In genomic region chr3:182621435-182622240, GRCh38 we compare ENCODE assay signal across 11 cellular contexts.
DNase-seq lines count a peak whose midpoint lies in the region; ATAC-seq and TF ChIP-seq lines count a peak whose summit lies in the region.
"Had no signal": no experiment of that assay in that cellular context is flagged by ENCODE, and none has a peak within 500 bp of the region (broad histone marks: within the 10 kb centered on the region; RNA-seq: fewer than 3 reads in every experiment).

No MANE protein-coding gene starts in this region.

- ATAC-seq in Right ventricle myocardium inferior = no peak
- no peak for ATAC-seq in PC-3
- ATAC-seq in natural killer cell = no peak

- H3K27ac Mint-ChIP-seq in natural killer cell = no peak overlapping the region
- H3K27ac Mint-ChIP-seq in activated T-helper 1 cell treated with anti-CD3 and anti-CD28 coated beads, Interleukin-12 subunit alpha, Interleukin-12 subunit beta, Interleukin-2, Interleukin-4 antibody, amounts not matched to agents 30 ng/mL and 10 ng/mL and 1 ng/mL, durations not matched to agents 14 hours and 24 hours and 36 hours = no peak overlapping the region
- H3K27ac Mint-ChIP-seq: CD4-positive, CD25-positive, alpha-beta regulatory T cell had no signal

- CTCF ChIA-PET in PC-3 (lab: Charles Lee) = interaction anchor here (0.5 to 0.6 kb wide), 2 partner anchors 372 to 922 kb away, joined by 5 to 7 read pairs; no protein-coding TSS in a partner anchor

- H3K4me1 ChIP-seq in cardiac muscle cell (ENCODE audit: low read depth) = no peaks in the 10 kb centered on the region
- H3K4me1 ChIP-seq in PC-3 (ENCODE audit: insufficient read depth, low read length) = peaks cover 35% of the 10 kb centered on the region
- H3K4me1 ChIP-seq in adrenal gland (replicated peaks in 1 of 2) = no peaks in the 10 kb centered on the region

- no peaks in the 10 kb centered on the region for H3K36me3 Mint-ChIP-seq in natural killer cell
- no peaks in the 10 kb centered on the region for H3K36me3 Mint-ChIP-seq in activated T-helper 1 cell treated with anti-CD3 and anti-CD28 coated beads, Interleukin-12 subunit alpha, Interleukin-12 subunit beta, Interleukin-2, Interleukin-4 antibody, amounts not matched to agents 30 ng/mL and 10 ng/mL and 1 ng/mL, durations not matched to agents 14 hours and 24 hours and 36 hours (ENCODE audit: low read depth)
- H3K36me3 Mint-ChIP-seq: CD4-positive, CD25-positive, alpha-beta regulatory T cell had no signal

- TF ChIP-seq POLR2A in adrenal gland (IDR thresholded peaks at IDR 0.05) = no peak

- no peak overlapping the region for H3K4me2 ChIP-seq in PC-3 (ENCODE audit: low read length)

- no peaks in the 10 kb centered on the region for H3K4me1 Mint-ChIP-seq in natural killer cell
- no peaks in the 10 kb centered on the region for H3K4me1 Mint-ChIP-seq in activated T-helper 1 cell treated with anti-CD3 and anti-CD28 coated beads, Interleukin-12 subunit alpha, Interleukin-12 subunit beta, Interleukin-2, Interleukin-4 antibody, amounts not matched to agents 30 ng/mL and 10 ng/mL and 1 ng/mL, durations not matched to agents 14 hours and 24 hours and 36 hours (ENCODE audit: low read depth)
- H3K4me1 Mint-ChIP-seq: CD4-positive, CD25-positive, alpha-beta regulatory T cell; central memory CD8-positive, alpha-beta T cell had no signal

- DNase-seq in cardiac muscle cell (ENCODE audit: low read depth in 1 of 2, low spot score in 1 of 2) (peak in 1 of 2 donors; percentile 25), Right ventricle myocardium inferior (ENCODE audit: missing footprints) (no peak), PC-3 (peak; percentile 50), fibroblast of mammary gland (ENCODE audit: low read depth) (no peak), natural killer cell (no peak), adrenal gland (no peak)
- no peak for DNase-seq in activated CD4-positive, alpha-beta T cell treated with anti-CD3 and anti-CD28 coated beads, Interleukin-2, amount 50 U/mL, for 1 hour
- no peak for DNase-seq in activated T-helper 1 cell treated with anti-CD3 and anti-CD28 coated beads, Interleukin-12 subunit alpha, Interleukin-12 subunit beta, Interleukin-2, Interleukin-4 antibody, amounts not matched to agents 30 ng/mL and 10 ng/mL and 1 ng/mL, durations not matched to agents 14 hours and 24 hours and 36 hours (ENCODE audit: low spot score)
- DNase-seq: CD4-positive, CD25-positive, alpha-beta regulatory T cell; NCI-H1436 treated with DMSO at 0.1 percent for 48 hours had no signal

- POLR2A ChIA-PET in PC-3 (lab: Charles Lee; ENCODE audit: unreplicated experiment) = no interaction called here

- H3K27ac ChIP-seq in cardiac muscle cell (no peak overlapping the region), PC-3 (ENCODE audit: low read length) (no peak overlapping the region), adrenal gland (no peak overlapping the region)

- no peaks in the 10 kb centered on the region for H3K27me3 ChIP-seq in cardiac muscle cell
- H3K27me3 ChIP-seq in PC-3 (ENCODE audit: low read length) = no peaks in the 10 kb centered on the region
- H3K27me3 ChIP-seq in adrenal gland = no peaks in the 10 kb centered on the region

- no peaks in the 10 kb centered on the region for H3K9me3 ChIP-seq in cardiac muscle cell (ENCODE audit: low read depth)
- no peaks in the 10 kb centered on the region for H3K9me3 ChIP-seq in PC-3 (ENCODE audit: low read length)
- H3K9me3 ChIP-seq in adrenal gland (replicated peaks in 1 of 3) = no peaks in the 10 kb centered on the region

- no peaks in the 10 kb centered on the region for H3K79me2 ChIP-seq in PC-3 (ENCODE audit: low read length)

- no peaks in the 10 kb centered on the region for H3K9me3 Mint-ChIP-seq in natural killer cell
- no peaks in the 10 kb centered on the region for H3K9me3 Mint-ChIP-seq in activated T-helper 1 cell treated with anti-CD3 and anti-CD28 coated beads, Interleukin-12 subunit alpha, Interleukin-12 subunit beta, Interleukin-2, Interleukin-4 antibody, amounts not matched to agents 30 ng/mL and 10 ng/mL and 1 ng/mL, durations not matched to agents 14 hours and 24 hours and 36 hours
- H3K9me3 Mint-ChIP-seq: central memory CD8-positive, alpha-beta T cell had no signal

- WGBS in adrenal gland, 4 donors = 23 to 32% (median 30%) methylated on average over 4 of the region's 4 CpGs

- no peak overlapping the region for H3K4me3 ChIP-seq in cardiac muscle cell
- H3K4me3 ChIP-seq in PC-3 (ENCODE audit: low read length) = no peak overlapping the region
- no peak overlapping the region for H3K4me3 ChIP-seq in fibroblast of mammary gland (ENCODE audit: control insufficient read depth, low read depth, low read length)
- H3K4me3 ChIP-seq in adrenal gland = no peak overlapping the region

- H3K36me3 ChIP-seq in cardiac muscle cell (no peaks in the 10 kb centered on the region), PC-3 (ENCODE audit: low read depth, low read length) (no peaks in the 10 kb centered on the region), adrenal gland (replicated peaks in 1 of 2) (no peaks in the 10 kb centered on the region)

- peaks cover 6 to 18% of the 10 kb centered on the region in 2 donors for H3K27me3 Mint-ChIP-seq in natural killer cell (ENCODE audit: low read depth in 2 of 2)
- peaks cover 5% of the 10 kb centered on the region for H3K27me3 Mint-ChIP-seq in activated T-helper 1 cell treated with anti-CD3 and anti-CD28 coated beads, Interleukin-12 subunit alpha, Interleukin-12 subunit beta, Interleukin-2, Interleukin-4 antibody, amounts not matched to agents 30 ng/mL and 10 ng/mL and 1 ng/mL, durations not matched to agents 14 hours and 24 hours and 36 hours (ENCODE audit: insufficient read depth)

- no peaks in the 10 kb centered on the region for H3F3A ChIP-seq in PC-3 (ENCODE audit: low read length, unreplicated experiment)

- no peak overlapping the region for H3K4me3 Mint-ChIP-seq in natural killer cell
- H3K4me3 Mint-ChIP-seq in activated T-helper 1 cell treated with anti-CD3 and anti-CD28 coated beads, Interleukin-12 subunit alpha, Interleukin-12 subunit beta, Interleukin-2, Interleukin-4 antibody, amounts not matched to agents 30 ng/mL and 10 ng/mL and 1 ng/mL, durations not matched to agents 14 hours and 24 hours and 36 hours = no peak overlapping the region
- H3K4me3 Mint-ChIP-seq: CD4-positive, CD25-positive, alpha-beta regulatory T cell; central memory CD8-positive, alpha-beta T cell had no signal

- intact Hi-C loops in Right ventricle myocardium inferior (cut with DNase I) = no loop called here
- intact Hi-C loops in PC-3 (cut with micrococcal nuclease) = loop anchor here (1.0 kb wide), 1 partner anchor 62 kb away; no protein-coding TSS in a partner anchor
- intact Hi-C loops in natural killer cell (cut with micrococcal nuclease) = no loop called here
- intact Hi-C loops in activated T-helper 1 cell treated with anti-CD3 and anti-CD28 coated beads, Interleukin-12 subunit alpha, Interleukin-12 subunit beta, Interleukin-2, Interleukin-4 antibody, amounts not matched to agents 30 ng/mL and 10 ng/mL and 1 ng/mL, durations not matched to agents 14 hours and 24 hours and 36 hours (cut with micrococcal nuclease) = no loop called here
- intact Hi-C loops in adrenal gland (cut with DNase I) = no loop called here

- TF ChIP-seq CTCF in cardiac muscle cell (IDR thresholded peaks at IDR 0.05; ENCODE audit: low read depth, low read length) (peak; percentile 21), PC-3 (conservative IDR thresholded peaks at IDR 0.05; ENCODE audit: low read depth, low read length) (peak; percentile 72), fibroblast of mammary gland (conservative IDR thresholded peaks at IDR 0.05; ENCODE audit: control insufficient read depth, insufficient read depth, low read depth, low read length) (peak; percentile 26), natural killer cell (IDR thresholded peaks at IDR 0.05) (no peak), adrenal gland (IDR thresholded peaks at IDR 0.05) (no peak)

- no peak overlapping the region for H2AFZ ChIP-seq in PC-3 (ENCODE audit: low read length)

- H3K9ac ChIP-seq in PC-3 (ENCODE audit: low read length) = no peak overlapping the region

- no peaks in the 10 kb centered on the region for H3K9me2 ChIP-seq in PC-3 (replicated peaks; ENCODE audit: low read length)

- no peaks in the 10 kb centered on the region for H4K20me1 ChIP-seq in PC-3 (ENCODE audit: low read length)

- BruUV-seq in PC-3 (replicated peaks; lab: Mats Ljungman, UMichigan) = no TSS peak

Comparison
In these comparisons a context has a peak if more than half of its experiments do, and no peak if none do; other contexts are left out.
1. CTCF ChIP-seq: peak in cardiac muscle cell (single experiment), PC-3 (single experiment) and fibroblast of mammary gland (single experiment); none in natural killer cell (single experiment) and adrenal gland (0 of 6).